In the genomic region with DNA sequence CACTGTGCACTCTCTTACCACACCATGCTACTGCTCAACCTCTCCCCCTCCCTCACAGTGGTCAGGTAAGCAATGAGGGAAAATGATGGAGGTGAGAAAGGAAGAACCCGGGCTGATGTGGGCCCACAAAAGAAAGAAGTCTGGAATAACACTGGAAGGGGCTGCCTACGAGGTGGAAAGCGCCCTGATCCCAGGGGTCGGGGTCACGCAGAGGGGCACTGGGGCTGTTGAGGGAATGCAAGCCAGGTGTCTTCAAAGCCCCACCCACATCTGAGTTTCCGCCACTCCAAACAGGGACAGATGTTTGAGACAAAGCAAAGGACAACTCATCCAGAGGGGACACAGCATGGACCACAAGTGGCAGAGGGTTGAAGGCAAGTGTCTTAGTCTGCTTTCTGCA, we compare ENCODE assay signal across 15 cellular contexts. TPM values are rescaled to one million over a fixed set of nuclear protein-coding genes. Genes with fewer than 3 reads are reported as not detected.
DNase-seq lines count a peak whose midpoint lies in the region; ATAC-seq, FAIRE-seq and TF ChIP-seq lines count a peak whose summit lies in the region.
"Had no signal": no experiment of that assay in that cellular context is flagged by ENCODE, and none has a peak within 500 bp of the region (broad histone marks: within the 10 kb centered on the region; RNA-seq: fewer than 3 reads in every experiment).

No MANE protein-coding gene starts in this region.

- peak overlapping the region; percentile 82 for H2BK5ac ChIP-seq in IMR-90 (ENCODE audit: low read depth, low read length, poor library complexity, severe bottlenecking)
- H2BK5ac ChIP-seq in trophoblast cell (ENCODE audit: low read depth, low read length, poor library complexity), result no peak overlapping the region

- no TSS peak for BruUV-seq in IMR-90 (replicated peaks; lab: Mats Ljungman, UMichigan)

- no peak for TF ChIP-seq POLR2A in IMR-90 (IDR thresholded peaks at IDR 0.05; ENCODE audit: low read depth, low read length)
- TF ChIP-seq POLR2A in H54 (IDR thresholded peaks at IDR 0.05; ENCODE audit: low read depth, low read length), result no peak

- CTCF ChIA-PET in CD4-positive, alpha-beta memory T cell (lab: Charles Lee; ENCODE audit: partially characterized antibody), result interaction anchor here (1.0 to 1.4 kb wide), 3 partner anchors 25 to 39 kb away, joined by 3 to 6 read pairs (median 3); no protein-coding TSS in a partner anchor
- CTCF ChIA-PET in IMR-90 (lab: Yijun Ruan, JAX), result no interaction called here

- H2AK5ac ChIP-seq in IMR-90 (ENCODE audit: low read depth, low read length) (peak overlapping the region; percentile 97), trophoblast cell (ENCODE audit: low read length) (no peak overlapping the region)

- H3K27me3 Mint-ChIP-seq in CD4-positive, alpha-beta memory T cell, result no peaks in the 10 kb centered on the region
- H3K27me3 Mint-ChIP-seq in central memory CD8-positive, alpha-beta T cell, result no peaks in the 10 kb centered on the region

- peak overlapping the region in 5 of 8 donors; percentile 58 to 98 (median 94) for H3K4me3 Mint-ChIP-seq in CD4-positive, alpha-beta memory T cell
- H3K4me3 Mint-ChIP-seq in central memory CD8-positive, alpha-beta T cell, result peak overlapping the region; percentile 74

- H3K9me3 ChIP-seq in CD4-positive, alpha-beta memory T cell (ENCODE audit: control insufficient read depth in 1 of 2, low read length in 2 of 2), result no peaks in the 10 kb centered on the region
- H3K9me3 ChIP-seq in IMR-90 (ENCODE audit: control insufficient read depth, insufficient read depth, low read length) (no peaks in the 10 kb centered on the region), trophoblast cell (ENCODE audit: insufficient read depth, low read depth, low read length) (no peaks in the 10 kb centered on the region)

- intact Hi-C loops in CD4-positive, alpha-beta memory T cell (cut with micrococcal nuclease), result no loop called here
- intact Hi-C loops in IMR-90 (cut with micrococcal nuclease), result no loop called here

- no peak overlapping the region for H3K18ac ChIP-seq in IMR-90 (ENCODE audit: low read depth, low read length)
- no peak overlapping the region for H3K18ac ChIP-seq in trophoblast cell (ENCODE audit: low read length)

- no peak for FAIRE-seq in H54 (lab: Jason Lieb, UNC)

- no CpG with 5 or more reads among the region's 6 CpGs for WGBS in IMR-90 (ENCODE audit: extremely low coverage in 2 of 2, insufficient read length in 1 of 2), 2 experiments
- no CpG with 5 or more reads among the region's 6 CpGs for WGBS in trophoblast cell (ENCODE audit: extremely low coverage, insufficient coverage, insufficient read length)

- peaks cover 8% of the 10 kb centered on the region for H3K79me2 ChIP-seq in trophoblast cell (ENCODE audit: control insufficient read depth, insufficient read depth, low read length, poor library complexity)

- H3K4ac ChIP-seq in IMR-90 (ENCODE audit: low read depth, low read length) (peak overlapping the region; percentile 68), trophoblast cell (ENCODE audit: low read depth, low read length) (peak overlapping the region; percentile 19)

- peaks cover 32 to 86% of the 10 kb centered on the region in 2 experiments for H3K79me1 ChIP-seq in IMR-90 (ENCODE audit: low read depth in 1 of 2, low read length in 2 of 2)
- peaks cover 18% of the 10 kb centered on the region for H3K79me1 ChIP-seq in trophoblast cell (ENCODE audit: low read length)

- H2BK12ac ChIP-seq in trophoblast cell (ENCODE audit: low read length), result peak overlapping the region; percentile 23

- peak overlapping the region; percentile 47; the same call in 1 of the 2 replicates for H2BK20ac ChIP-seq in IMR-90 (ENCODE audit: low read depth, low read length)

- H3K4me1 Mint-ChIP-seq in CD4-positive, alpha-beta memory T cell, result peaks cover 52 to 79% (median 65%) of the 10 kb centered on the region in 4 donors
- H3K4me1 Mint-ChIP-seq in central memory CD8-positive, alpha-beta T cell, result peaks cover 67% of the 10 kb centered on the region

- no peak overlapping the region for H3K56ac ChIP-seq in IMR-90 (ENCODE audit: extremely low read depth, insufficient read depth, low read length)

- peak overlapping the region; percentile 54; the same call in 1 of the 2 replicates for H4K91ac ChIP-seq in IMR-90 (ENCODE audit: insufficient read depth, low read depth, low read length)
- H4K91ac ChIP-seq in trophoblast cell (ENCODE audit: low read depth, low read length), result peak overlapping the region; percentile 75

- H3K4me2 ChIP-seq in IMR-90 (ENCODE audit: low read depth, low read length) (no peak overlapping the region), trophoblast cell (ENCODE audit: low read length) (no peak overlapping the region)

- H2AFZ ChIP-seq in IMR-90 (replicated peaks; ENCODE audit: low read length, poor library complexity), result peak overlapping the region; percentile 40
- no peak overlapping the region for H2AFZ ChIP-seq in trophoblast cell (ENCODE audit: insufficient read depth, low read length, poor library complexity)

- H2AK9ac ChIP-seq in IMR-90 (replicated peaks; ENCODE audit: low read depth, low read length, poor library complexity), result no peak overlapping the region

- in situ Hi-C loops in IMR-90 (cut with MboI; ENCODE audit: low sequenced_read_pairs), result no loop called here

- H4K8ac ChIP-seq in IMR-90 (ENCODE audit: low read depth in 2 of 2, low read length in 2 of 2), result peak overlapping the region in 1 of 2 experiments; percentile 39; a peak in 1 of 4 replicates
- no peak overlapping the region for H4K8ac ChIP-seq in trophoblast cell (ENCODE audit: low read depth, low read length)

- peak overlapping the region; percentile 73 for H3K23ac ChIP-seq in IMR-90 (ENCODE audit: low read depth, low read length)
- H3K23ac ChIP-seq in trophoblast cell (ENCODE audit: low read length), result no peak overlapping the region

- no peak for TF ChIP-seq RAD21 in IMR-90 (IDR thresholded peaks at IDR 0.05; ENCODE audit: low read length)

- H4K12ac ChIP-seq in trophoblast cell (ENCODE audit: low read depth, low read length), result no peak overlapping the region

- ATAC-seq in IMR-90 (ENCODE audit: low read depth) (no peak), GM19328 (IDR thresholded peaks at IDR 0.05; ENCODE audit: unreplicated experiment) (no peak), HG03432 (IDR thresholded peaks at IDR 0.05; ENCODE audit: unreplicated experiment) (no peak)
- ATAC-seq in central memory CD8-positive, alpha-beta T cell (replicated peaks; ENCODE audit: extremely low read depth, poor library complexity, severe bottlenecking), result no peak

- dilution Hi-C loops in IMR-90 (cut with HindIII; ENCODE audit: low sequenced_read_pairs, unreplicated experiment), result no loop called here

- H2BK120ac ChIP-seq in IMR-90 (ENCODE audit: low read depth, low read length), result peak overlapping the region; percentile 38; the same call in 1 of the 2 replicates
- H2BK120ac ChIP-seq in trophoblast cell (ENCODE audit: insufficient read depth, low read length, poor library complexity), result no peak overlapping the region

- POLR2A ChIA-PET in CD4-positive, alpha-beta memory T cell (lab: Charles Lee; ENCODE audit: partially characterized antibody), result interaction anchor here (0.7 to 4.4 kb wide), 3 partner anchors 13 to 39 kb away, joined by 3 to 26 read pairs (median 3); no protein-coding TSS in a partner anchor
- POLR2A ChIA-PET in IMR-90 (lab: Charles Lee; ENCODE audit: unreplicated experiment), result no interaction called here

- H3K27ac Mint-ChIP-seq in CD4-positive, alpha-beta memory T cell, result peak overlapping the region; percentile 63 to 89 (median 80)
- peak overlapping the region; percentile 82 for H3K27ac Mint-ChIP-seq in central memory CD8-positive, alpha-beta T cell (ENCODE audit: low read depth)

- no peak overlapping the region for H3K4me3 ChIP-seq in CD4-positive, alpha-beta memory T cell (ENCODE audit: low read length in 2 of 2)
- no peak overlapping the region for H3K4me3 ChIP-seq in IMR-90 (ENCODE audit: insufficient read depth, low read depth, low read length)
- no peak overlapping the region for H3K4me3 ChIP-seq in trophoblast cell (ENCODE audit: low read depth, low read length)

- H3K14ac ChIP-seq in IMR-90 (replicated peaks; ENCODE audit: low read depth, low read length) (peak overlapping the region; percentile 87), trophoblast cell (ENCODE audit: low read length) (no peak overlapping the region)

- H3K9me1 ChIP-seq in IMR-90 (ENCODE audit: insufficient read depth, low read length), result peaks cover 45% of the 10 kb centered on the region

- DNase-seq in CD4-positive, alpha-beta memory T cell, result no peak
- DNase-seq in IMR-90 (no peak), trophoblast cell (no peak), H54 (ENCODE audit: insufficient read length, low spot score) (no peak), OCI-M2 (lab: John Stamatoyannopoulos, UW; ENCODE audit: unreplicated experiment) (no peak)
- no peak for DNase-seq in central memory CD8-positive, alpha-beta T cell (ENCODE audit: low spot score in 2 of 2)
- DNase-seq: activated naive CD4-positive, alpha-beta T cell treated with anti-CD3 and anti-CD28 coated beads, Interleukin-2, amount 50 U/mL, for 16 hours; COR-L47; cortex of kidney; GOT3; NCI-H146; nucleus accumbens; stimulated activated naive CD4-positive, alpha-beta T cell treated with Interleukin-2 at 50 U/mL for 16 hours had no signal

- peaks cover 59% of the 10 kb centered on the region for H4K20me1 ChIP-seq in IMR-90 (ENCODE audit: insufficient read depth, low read length)

- H3K36me3 Mint-ChIP-seq in CD4-positive, alpha-beta memory T cell, result peaks cover 33 to 61% of the 10 kb centered on the region in 2 donors
- H3K36me3 Mint-ChIP-seq in central memory CD8-positive, alpha-beta T cell (ENCODE audit: insufficient read depth), result peaks cover 45% of the 10 kb centered on the region

- H3K4me1 ChIP-seq in CD4-positive, alpha-beta memory T cell (ENCODE audit: insufficient read depth, low read length), result peaks cover 77% of the 10 kb centered on the region
- peaks cover 31% of the 10 kb centered on the region for H3K4me1 ChIP-seq in IMR-90 (ENCODE audit: control insufficient read depth, insufficient read depth, low read length)
- H3K4me1 ChIP-seq in trophoblast cell (ENCODE audit: control insufficient read depth in 1 of 2, insufficient read depth in 2 of 2, low read length in 2 of 2), result peaks cover 18 to 20% of the 10 kb centered on the region in 2 experiments

- no peak for TF ChIP-seq CTCF in IMR-90 (conservative IDR thresholded peaks at IDR 0.05; ENCODE audit: low read depth, low read length)

- no peak overlapping the region for H4K5ac ChIP-seq in IMR-90 (ENCODE audit: low read depth, low read length)

- H3K27ac ChIP-seq in CD4-positive, alpha-beta memory T cell (ENCODE audit: low read depth, low read length), result peak overlapping the region; percentile 99
- H3K27ac ChIP-seq in IMR-90 (ENCODE audit: insufficient read depth, low read length), result no peak overlapping the region; the same call in 1 of the 2 replicates
- H3K27ac ChIP-seq in trophoblast cell (ENCODE audit: low read depth, low read length), result peak overlapping the region; percentile 42

- H3K9ac ChIP-seq in IMR-90 (ENCODE audit: low read depth, low read length), result no peak overlapping the region
- H3K9ac ChIP-seq in trophoblast cell (ENCODE audit: low read length), result no peak overlapping the region

- H3K36me3 ChIP-seq in CD4-positive, alpha-beta memory T cell (ENCODE audit: insufficient read depth, low read length), result peaks cover 20% of the 10 kb centered on the region
- H3K36me3 ChIP-seq in IMR-90 (ENCODE audit: control insufficient read depth, insufficient read depth, low read length) (peaks cover 8% of the 10 kb centered on the region), trophoblast cell (ENCODE audit: control insufficient read depth in 1 of 2, insufficient read depth in 2 of 2, low read length in 2 of 2) (peaks cover 6 to 9% of the 10 kb centered on the region in 2 experiments)

- H3K27me3 ChIP-seq in CD4-positive, alpha-beta memory T cell (ENCODE audit: insufficient read depth, low read length), result no peaks in the 10 kb centered on the region
- no peaks in the 10 kb centered on the region for H3K27me3 ChIP-seq in IMR-90 (ENCODE audit: control insufficient read depth, insufficient read depth, low read length)
- no peaks in the 10 kb centered on the region for H3K27me3 ChIP-seq in trophoblast cell (ENCODE audit: insufficient read depth, low read length)

- peak overlapping the region; percentile 72; the same call in 1 of the 3 replicates for H2BK15ac ChIP-seq in IMR-90 (ENCODE audit: low read depth, low read length)

- H3K9me3 Mint-ChIP-seq in CD4-positive, alpha-beta memory T cell, result peaks cover 0 to 3% (median 0%) of the 10 kb centered on the region in 8 donors
- no peaks in the 10 kb centered on the region for H3K9me3 Mint-ChIP-seq in central memory CD8-positive, alpha-beta T cell

RNA-seq across cellular contexts. Expression of gene TNIP1, which starts 4.2 kb away (rescaled TPM):
- total RNA-seq in CD4-positive, alpha-beta memory T cell, result 100 to 1,000 TPM; 227 to 233 TPM
- 10 to 100 TPM; 31.5 to 70.2 TPM for polyA plus RNA-seq in CD4-positive, alpha-beta memory T cell
- 88.0 and 92.8 TPM in 2 replicates for total RNA-seq in IMR-90 (2012; rRNA removed)
- polyA plus RNA-seq in IMR-90 (2012; rRNA removed), result 63.8 and 67.1 TPM in 2 replicates
- polyA plus RNA-seq in IMR-90 (2012; cell fraction: cytosol; rRNA removed), result 62.2 and 66.5 TPM in 2 replicates
- polyA plus RNA-seq in IMR-90 (2012; cell fraction: nucleus; rRNA removed; ENCODE audit: low replicate concordance), result 59.0 and 59.6 TPM in 2 replicates
- 54.1 and 54.5 TPM in 2 replicates for polyA plus RNA-seq in trophoblast cell (2013)

RNA-seq across cellular contexts. Expression of gene GPX3, which starts 56.2 kb away (rescaled TPM):
- not detected for total RNA-seq in CD4-positive, alpha-beta memory T cell
- 1 to 10 TPM in 1 of 2 donors, not detected in 1; 1.5 TPM for polyA plus RNA-seq in CD4-positive, alpha-beta memory T cell
- total RNA-seq in IMR-90 (2012; rRNA removed), result 0.28 and 0.36 TPM in 2 replicates
- polyA plus RNA-seq in IMR-90 (2012; rRNA removed), result 1.0 and 1.3 TPM in 2 replicates
- polyA plus RNA-seq in IMR-90 (2012; cell fraction: cytosol; rRNA removed), result 0.89 and 1.2 TPM in 2 replicates
- 0.37 and 0.38 TPM in 2 replicates for polyA plus RNA-seq in IMR-90 (2012; cell fraction: nucleus; rRNA removed; ENCODE audit: low replicate concordance)
- polyA plus RNA-seq in trophoblast cell (2013), result 22.4 and 25.1 TPM in 2 replicates
